30 cellular contexts compared by ENCODE assay signal in genomic region chr1:165907256-165907857, GRCh38.
DNase-seq lines count a peak whose midpoint lies in the region; ATAC-seq and TF ChIP-seq lines count a peak whose summit lies in the region.
"Had no signal": no experiment of that assay in that cellular context is flagged by ENCODE, and none has a peak within 500 bp of the region (broad histone marks: within the 10 kb centered on the region; RNA-seq: fewer than 3 reads in every experiment).

No MANE protein-coding gene starts in this region.

- intact Hi-C loops in stomach (cut with DNase I; ENCODE audit: low total_unique reads), result no loop called here

- no peaks in the 10 kb centered on the region for H4K20me1 ChIP-seq in SK-N-SH (ENCODE audit: insufficient read depth)

- H3K4me3 ChIP-seq in SK-N-SH (ENCODE audit: low read depth in 2 of 2, low read length in 1 of 2) (no peak overlapping the region), astrocyte of the spinal cord (ENCODE audit: low read depth, low read length) (no peak overlapping the region), stomach (no peak overlapping the region)
- H3K4me3 ChIP-seq: coronary artery, PC-9, sigmoid colon, vagina had no signal

- H3K9me3 ChIP-seq in SK-N-SH (no peaks in the 10 kb centered on the region), stomach (no peaks in the 10 kb centered on the region)
- H3K9me3 ChIP-seq: sigmoid colon, vagina had no signal

- 75% methylated on average over 13 of the region's 13 CpGs for WGBS in SK-N-SH (ENCODE audit: low lambda C conversion rate)
- 77 to 84% (median 79%) methylated on average over 9 to 13 of the region's 13 CpGs for WGBS in stomach, 5 donors

- H3K27ac ChIP-seq in SK-N-SH (ENCODE audit: low read depth in 2 of 2, low read length in 1 of 2), result no peak overlapping the region
- no peak overlapping the region for H3K27ac ChIP-seq in stomach
- H3K27ac ChIP-seq: 22Rv1, coronary artery, PC-9, sigmoid colon, vagina had no signal

- DNase-seq in SK-N-SH (no peak), astrocyte of the spinal cord (ENCODE audit: low read depth, low spot score) (peak; percentile 14), foreskin melanocyte (peak; percentile 48), stomach (peak; percentile 11), NAMALWA (ENCODE audit: low spot score) (no peak), HK-2 (ENCODE audit: unreplicated experiment) (no peak)
- DNase-seq in central memory CD4-positive, alpha-beta T cell, result no peak
- DNase-seq: activated CD4-positive, alpha-beta T cell treated with anti-CD3 and anti-CD28 coated beads, Interleukin-2, amount 50 U/mL, for 1 hour; activated naive CD4-positive, alpha-beta T cell; activated T-cell treated with anti-CD3 and anti-CD28 coated beads, Interleukin-2, amount 50 U/mL, for 72 hours; amniotic stem cell; effector memory CD4-positive, alpha-beta T cell; glutamatergic neuron; left cardiac atrium; NCI-H1092 treated with DMSO at 0.1 percent for 48 hours; NCI-H187 treated with DMSO at 0.1 percent for 48 hours; NCI-H524 treated with DMSO at 0.1 percent for 48 hours; PC-9; posterior cingulate gyrus; SHP77; sigmoid colon; stimulated activated CD4-positive, alpha-beta T cell treated with anti-CD3 and anti-CD28 coated beads, Interleukin-4, amount 100 ng/mL, for 4 hours; SW 1271; T-helper 9 cell had no signal

- no peak overlapping the region for H3K9ac ChIP-seq in SK-N-SH

- H3K4me1 ChIP-seq in SK-N-SH (ENCODE audit: control insufficient read depth in 1 of 2, insufficient read depth in 2 of 2, low read depth in 1 of 2, low read length in 1 of 2) (peaks cover 7 to 18% of the 10 kb centered on the region in 2 experiments; a peak in 2 of 4 replicates), stomach (peaks cover 19 to 41% (median 26%) of the 10 kb centered on the region in 4 donors)
- H3K4me1 ChIP-seq: sigmoid colon had no signal

- in situ Hi-C loops in astrocyte of the spinal cord (cut with HindIII; ENCODE audit: low sequenced_read_pairs), result no loop called here

- CTCF ChIA-PET in SK-N-SH (lab: Yijun Ruan, JAX), result interaction anchor here (0.8 to 1.6 kb wide), 4 partner anchors 17 to 305 kb away, joined by 3 to 6 read pairs (median 4); no protein-coding TSS in a partner anchor

- peaks cover 5 to 52% of the 10 kb centered on the region in 2 experiments for H3K36me3 ChIP-seq in SK-N-SH (replicated peaks in 1 of 2; ENCODE audit: control insufficient read depth in 1 of 2, insufficient read depth in 2 of 2, low read length in 1 of 2)
- peaks cover 27 to 71% (median 58%) of the 10 kb centered on the region in 4 donors for H3K36me3 ChIP-seq in stomach

- no peak overlapping the region for H2AFZ ChIP-seq in SK-N-SH (ENCODE audit: low read depth)
- H2AFZ ChIP-seq: PC-9 had no signal

- H3F3A ChIP-seq in SK-N-SH (replicated peaks; ENCODE audit: insufficient read depth), result peaks cover 15% of the 10 kb centered on the region

- H3K27me3 ChIP-seq in SK-N-SH (ENCODE audit: insufficient read depth) (no peaks in the 10 kb centered on the region), stomach (no peaks in the 10 kb centered on the region)
- H3K27me3 ChIP-seq: sigmoid colon had no signal

- TF ChIP-seq EP300 in SK-N-SH (IDR thresholded peaks at IDR 0.05; ENCODE audit: borderline replicate concordance in 1 of 2, low read depth in 1 of 2, low read length in 1 of 2), result no peak
- TF ChIP-seq EP300 in stomach (IDR thresholded peaks at IDR 0.05), result no peak

- TF ChIP-seq CTCF in SK-N-SH (IDR thresholded peaks at IDR 0.05), result no peak
- TF ChIP-seq CTCF in astrocyte of the spinal cord (IDR thresholded peaks at IDR 0.05; ENCODE audit: low read depth, low read length), result no peak
- TF ChIP-seq CTCF in stomach (IDR thresholded peaks at IDR 0.05), result no peak

- no peak overlapping the region for H3K4me2 ChIP-seq in SK-N-SH
- H3K4me2 ChIP-seq: PC-9 had no signal

- no peaks in the 10 kb centered on the region for H3K79me2 ChIP-seq in SK-N-SH (ENCODE audit: insufficient read depth)

- H3K9me2 ChIP-seq in SK-N-SH, result no peaks in the 10 kb centered on the region

- TF ChIP-seq POLR2A in stomach (IDR thresholded peaks at IDR 0.05), result no peak

- no peak for TF ChIP-seq RAD21 in SK-N-SH (IDR thresholded peaks at IDR 0.05; ENCODE audit: low read length)

- POLR2A ChIA-PET in SK-N-SH (lab: Yijun Ruan, JAX), result no interaction called here

- ATAC-seq in SK-N-SH treated with all-trans-retinoic acid at 6 μM for 48 hours, result no peak
- ATAC-seq: activated T-cell treated with anti-CD3 and anti-CD28 coated beads, Interleukin-2, amount 50 U/mL, for 72 hours; left cardiac atrium; stimulated activated memory B cell treated with anti-CD40 and anti-IgM and Interleukin-4, amounts not matched to agents 10 μg/mL and 1 μg/mL and 100 μg/mL, for 72 hours; WTC11 had no signal

TF ChIP-seq in SK-N-SH, 30 proteins besides CTCF, POLR2A, EP300 and RAD21:
- no peak for TF ChIP-seq SIN3A (IDR thresholded peaks at IDR 0.05; ENCODE audit: borderline replicate concordance, low read depth, low read length)
- TF ChIP-seq TCF12 (IDR thresholded peaks at IDR 0.05), result no peak
- TF ChIP-seq ELF1 (IDR thresholded peaks at IDR 0.05), result no peak
- TF ChIP-seq MAX (IDR thresholded peaks at IDR 0.05; ENCODE audit: low read depth), result no peak
- TF ChIP-seq JUND (IDR thresholded peaks at IDR 0.05), result 0 out of 2 replicates have a peak, but pooled peaks have one; percentile 6
- TF ChIP-seq FOSL2 (IDR thresholded peaks at IDR 0.05; ENCODE audit: borderline replicate concordance, low read depth), result 0 out of 2 replicates have a peak, but pooled peaks have one; percentile 9
TF ChIP-seq in SK-N-SH: peak in this region for 2.

TF ChIP-seq in SK-N-SH treated with all-trans-retinoic acid at 6 μM for 48 hours, 23 proteins besides CTCF, POLR2A, EP300 and RAD21 (continues in another document):
- TF ChIP-seq ZFP3 (CRISPR knock-in tag; IDR thresholded peaks at IDR 0.05), result no peak
- no peak for TF ChIP-seq ZNF70 (CRISPR knock-in tag; IDR thresholded peaks at IDR 0.05)
- TF ChIP-seq ISL1 (CRISPR knock-in tag; IDR thresholded peaks at IDR 0.05), result no peak
- no peak for TF ChIP-seq BACH2 (CRISPR knock-in tag; IDR thresholded peaks at IDR 0.05; ENCODE audit: borderline replicate concordance)
- no peak for TF ChIP-seq ARNTL (CRISPR knock-in tag; IDR thresholded peaks at IDR 0.05; ENCODE audit: borderline replicate concordance, low read depth)
- TF ChIP-seq OSR1 (CRISPR knock-in tag; IDR thresholded peaks at IDR 0.05), result no peak
- no peak for TF ChIP-seq ESRRG (CRISPR knock-in tag; IDR thresholded peaks at IDR 0.05)
- TF ChIP-seq, protein P1, sequence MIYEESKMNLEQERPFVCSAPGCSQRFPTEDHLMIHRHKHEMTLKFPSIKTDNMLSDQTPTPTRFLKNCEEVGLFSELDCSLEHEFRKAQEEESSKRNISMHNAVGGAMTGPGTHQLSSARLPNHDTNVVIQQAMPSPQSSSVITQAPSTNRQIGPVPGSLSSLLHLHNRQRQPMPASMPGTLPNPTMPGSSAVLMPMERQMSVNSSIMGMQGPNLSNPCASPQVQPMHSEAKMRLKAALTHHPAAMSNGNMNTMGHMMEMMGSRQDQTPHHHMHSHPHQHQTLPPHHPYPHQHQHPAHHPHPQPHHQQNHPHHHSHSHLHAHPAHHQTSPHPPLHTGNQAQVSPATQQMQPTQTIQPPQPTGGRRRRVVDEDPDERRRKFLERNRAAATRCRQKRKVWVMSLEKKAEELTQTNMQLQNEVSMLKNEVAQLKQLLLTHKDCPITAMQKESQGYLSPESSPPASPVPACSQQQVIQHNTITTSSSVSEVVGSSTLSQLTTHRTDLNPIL (CRISPR knock-in tag; IDR thresholded peaks at IDR 0.05; ENCODE audit: low read depth), result no peak
- no peak for TF ChIP-seq POU6F1 (CRISPR knock-in tag; IDR thresholded peaks at IDR 0.05; ENCODE audit: borderline replicate concordance, low read depth)
- TF ChIP-seq TOX (CRISPR knock-in tag; IDR thresholded peaks at IDR 0.05; ENCODE audit: borderline replicate concordance), result no peak
- no peak for TF ChIP-seq ZC3H10 (CRISPR knock-in tag; IDR thresholded peaks at IDR 0.05)
- TF ChIP-seq RARB (CRISPR knock-in tag; IDR thresholded peaks at IDR 0.05), result no peak
- TF ChIP-seq, protein P2, sequence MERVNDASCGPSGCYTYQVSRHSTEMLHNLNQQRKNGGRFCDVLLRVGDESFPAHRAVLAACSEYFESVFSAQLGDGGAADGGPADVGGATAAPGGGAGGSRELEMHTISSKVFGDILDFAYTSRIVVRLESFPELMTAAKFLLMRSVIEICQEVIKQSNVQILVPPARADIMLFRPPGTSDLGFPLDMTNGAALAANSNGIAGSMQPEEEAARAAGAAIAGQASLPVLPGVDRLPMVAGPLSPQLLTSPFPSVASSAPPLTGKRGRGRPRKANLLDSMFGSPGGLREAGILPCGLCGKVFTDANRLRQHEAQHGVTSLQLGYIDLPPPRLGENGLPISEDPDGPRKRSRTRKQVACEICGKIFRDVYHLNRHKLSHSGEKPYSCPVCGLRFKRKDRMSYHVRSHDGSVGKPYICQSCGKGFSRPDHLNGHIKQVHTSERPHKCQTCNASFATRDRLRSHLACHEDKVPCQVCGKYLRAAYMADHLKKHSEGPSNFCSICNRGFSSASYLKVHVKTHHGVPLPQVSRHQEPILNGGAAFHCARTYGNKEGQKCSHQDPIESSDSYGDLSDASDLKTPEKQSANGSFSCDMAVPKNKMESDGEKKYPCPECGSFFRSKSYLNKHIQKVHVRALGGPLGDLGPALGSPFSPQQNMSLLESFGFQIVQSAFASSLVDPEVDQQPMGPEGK (CRISPR knock-in tag; IDR thresholded peaks at IDR 0.05; ENCODE audit: borderline replicate concordance), result no peak
- TF ChIP-seq ZNF8 (CRISPR knock-in tag; IDR thresholded peaks at IDR 0.05), result no peak
- no peak for TF ChIP-seq ZFP30 (CRISPR knock-in tag; IDR thresholded peaks at IDR 0.05)

Comparison
In these comparisons a context has a peak if more than half of its experiments do, and no peak if none do; other contexts are left out.
1. DNase-seq: peak in astrocyte of the spinal cord (single experiment), foreskin melanocyte (single experiment) and stomach (single experiment); none in SK-N-SH (single experiment), NAMALWA (single experiment), HK-2 (single experiment) and central memory CD4-positive, alpha-beta T cell (single experiment).